Comparison of ENCODE assay signal across 20 cellular contexts in the genomic region with DNA sequence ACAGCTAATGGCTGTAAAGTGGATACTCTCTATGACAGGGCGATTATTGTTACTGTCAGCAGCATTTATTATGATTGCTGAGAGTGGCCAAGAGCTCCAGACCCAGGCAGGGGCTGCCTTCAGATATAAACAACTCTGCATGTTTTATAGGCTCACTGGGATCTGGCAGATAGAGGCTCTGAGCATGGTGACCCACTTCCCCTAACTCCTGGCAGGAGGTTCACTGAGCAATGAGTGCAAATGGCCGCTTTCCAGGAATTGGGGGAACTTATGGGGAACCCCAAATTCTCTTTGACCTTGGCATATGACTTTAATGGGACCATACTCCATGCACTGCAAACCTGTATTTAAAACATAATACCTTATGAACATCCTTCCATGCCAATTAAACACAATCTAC. TPM values are rescaled to one million over a fixed set of nuclear protein-coding genes. Genes with fewer than 3 reads are reported as not detected.
DNase-seq lines count a peak whose midpoint lies in the region; ATAC-seq and TF ChIP-seq lines count a peak whose summit lies in the region.
"Had no signal": no experiment of that assay in that cellular context is flagged by ENCODE, and none has a peak within 500 bp of the region (broad histone marks: within the 10 kb centered on the region; RNA-seq: fewer than 3 reads in every experiment).

No MANE protein-coding gene starts in this region.

- H3K4me1 ChIP-seq in endodermal cell (ENCODE audit: control insufficient read depth, insufficient read depth, low read length) (peaks cover 2% of the 10 kb centered on the region), transverse colon (no peaks in the 10 kb centered on the region)
- H3K4me1 ChIP-seq: A549, Caco-2 had no signal

- no peak overlapping the region for H3K9ac ChIP-seq in endodermal cell (ENCODE audit: extremely low read depth, low read length, poor library complexity, severe bottlenecking)
- H3K9ac ChIP-seq: KMS-11 had no signal

- no peaks in the 10 kb centered on the region for H3K36me3 Mint-ChIP-seq in activated T-cell treated with anti-CD3 and anti-CD28 coated beads, Interleukin-2, amount 50 U/mL, for 72 hours (ENCODE audit: insufficient read depth in 2 of 2)
- H3K36me3 Mint-ChIP-seq in activated T-cell treated with anti-CD3 and anti-CD28 coated beads, Interleukin-2, amount 50 U/mL, for 4 hours (ENCODE audit: insufficient read depth), result no peaks in the 10 kb centered on the region
- no peaks in the 10 kb centered on the region for H3K36me3 Mint-ChIP-seq in endodermal cell (ENCODE audit: low read depth)

- DNase-seq in activated T-cell treated with anti-CD3 and anti-CD28 coated beads, Interleukin-2, amount 50 U/mL, for 72 hours, result no peak
- DNase-seq in activated T-cell treated with anti-CD3 and anti-CD28 coated beads, Interleukin-2, amount 50 U/mL, for 4 hours, result no peak
- DNase-seq in NCI-H2227 treated with DMSO at 0.1 percent for 48 hours (lab: John Stamatoyannopoulos, UW) (peak; percentile 7), endodermal cell (peak; percentile 17), transverse colon (peak; percentile 2), dorsolateral prefrontal cortex (no peak), T-helper 2 cell (no peak)
- DNase-seq: Caco-2; CD4-positive, alpha-beta T cell; H9; NCI-H1417 treated with DMSO at 0.1 percent for 48 hours; NCI-H187 treated with DMSO at 0.1 percent for 48 hours; NCI-H2171 treated with DMSO at 0.1 percent for 48 hours; NCI-H510A; NCI-H748 treated with DMSO at 0.1 percent for 48 hours; OCI-M1; SHP77 treated with DMSO at 0.1 percent for 48 hours had no signal

- in situ Hi-C loops in transverse colon (cut with MboI; ENCODE audit: low pct_ligation_motif_present in 1 of 4, low pct_unique_long_range_greater_than_20kb in 1 of 4, low sequenced_read_pairs in 3 of 4), result no loop called here

- H3K27me3 Mint-ChIP-seq in activated T-cell treated with anti-CD3 and anti-CD28 coated beads, Interleukin-2, amount 50 U/mL, for 72 hours (ENCODE audit: low read depth), result peaks cover 5% of the 10 kb centered on the region
- peaks cover 17% of the 10 kb centered on the region for H3K27me3 Mint-ChIP-seq in activated T-cell treated with anti-CD3 and anti-CD28 coated beads, Interleukin-2, amount 50 U/mL, for 4 hours (ENCODE audit: low read depth)
- H3K27me3 Mint-ChIP-seq in endodermal cell (ENCODE audit: insufficient read depth), result peaks cover 9% of the 10 kb centered on the region

- peak overlapping the region; percentile 41 for H3K27ac Mint-ChIP-seq in activated T-cell treated with anti-CD3 and anti-CD28 coated beads, Interleukin-2, amount 50 U/mL, for 72 hours
- H3K27ac Mint-ChIP-seq in endodermal cell, result no peak overlapping the region
- H3K27ac Mint-ChIP-seq: CD4-positive, alpha-beta T cell; H9 had no signal

- no peak overlapping the region for H3K4me3 Mint-ChIP-seq in activated T-cell treated with anti-CD3 and anti-CD28 coated beads, Interleukin-2, amount 50 U/mL, for 72 hours
- no peak overlapping the region for H3K4me3 Mint-ChIP-seq in activated T-cell treated with anti-CD3 and anti-CD28 coated beads, Interleukin-2, amount 50 U/mL, for 4 hours
- H3K4me3 Mint-ChIP-seq in endodermal cell, result no peak overlapping the region
- H3K4me3 Mint-ChIP-seq: CD4-positive, alpha-beta T cell; H9 had no signal

- H3K4me3 ChIP-seq in endodermal cell (ENCODE audit: low read length) (no peak overlapping the region), transverse colon (no peak overlapping the region), dorsolateral prefrontal cortex (no peak overlapping the region)
- H3K4me3 ChIP-seq: A549 had no signal

- ATAC-seq in activated T-cell treated with anti-CD3 and anti-CD28 coated beads, Interleukin-2, amount 50 U/mL, for 72 hours (replicated peaks in 1 of 2), result no peak
- ATAC-seq in activated T-cell treated with anti-CD3 and anti-CD28 coated beads, Interleukin-2, amount 50 U/mL, for 4 hours, result no peak
- ATAC-seq: A549 had no signal

- no peaks in the 10 kb centered on the region for H3K9me3 ChIP-seq in endodermal cell (ENCODE audit: control insufficient read depth, low read length)
- no peaks in the 10 kb centered on the region for H3K9me3 ChIP-seq in transverse colon
- H3K9me3 ChIP-seq: A549, Caco-2 had no signal

- H3K27ac ChIP-seq in endodermal cell (ENCODE audit: low read depth, low read length) (no peak overlapping the region), transverse colon (no peak overlapping the region), dorsolateral prefrontal cortex (no peak overlapping the region)
- H3K27ac ChIP-seq: A549, HL-60, KMS-11 had no signal

- no peak for TF ChIP-seq EP300 in transverse colon (IDR thresholded peaks at IDR 0.05; ENCODE audit: low read depth)

- intact Hi-C loops in transverse colon (cut with DNase I; ENCODE audit: low total_unique reads) (no loop called here), dorsolateral prefrontal cortex (cut with DNase I) (no loop called here)

- H3K36me3 ChIP-seq in endodermal cell (ENCODE audit: control insufficient read depth, insufficient read depth, low read length), result no peaks in the 10 kb centered on the region
- H3K36me3 ChIP-seq in transverse colon, result no peaks in the 10 kb centered on the region

- TF ChIP-seq POLR2A in transverse colon (IDR thresholded peaks at IDR 0.05), result no peak

- TF ChIP-seq CTCF in endodermal cell (conservative IDR thresholded peaks at IDR 0.05) (no peak), transverse colon (IDR thresholded peaks at IDR 0.05) (no peak), dorsolateral prefrontal cortex (IDR thresholded peaks at IDR 0.05 in 54 of 56, conservative IDR thresholded peaks at IDR 0.05 in 2 of 56; ENCODE audit: low read depth in 1 of 56, partially characterized antibody in 56 of 56) (no peak)

- H3K4me1 Mint-ChIP-seq in activated T-cell treated with anti-CD3 and anti-CD28 coated beads, Interleukin-2, amount 50 U/mL, for 72 hours (ENCODE audit: low read depth), result no peaks in the 10 kb centered on the region
- no peaks in the 10 kb centered on the region for H3K4me1 Mint-ChIP-seq in activated T-cell treated with anti-CD3 and anti-CD28 coated beads, Interleukin-2, amount 50 U/mL, for 4 hours (ENCODE audit: low read depth)
- H3K4me1 Mint-ChIP-seq in endodermal cell, result peaks cover 5% of the 10 kb centered on the region

- whole genome bisulfite sequencing in endodermal cell (ENCODE audit: insufficient coverage in 1 of 2, insufficient read length in 1 of 2), 2 experiments, result 87 to 100% methylated on average over 2 of the region's 2 CpGs
- WGBS in transverse colon (ENCODE audit: low coverage in 1 of 2), 2 donors, result 51% methylated on average over 2 of the region's 2 CpGs; no CpG with 5 or more reads in 1 of the 2 donors

- no peaks in the 10 kb centered on the region for H3K9me3 Mint-ChIP-seq in activated T-cell treated with anti-CD3 and anti-CD28 coated beads, Interleukin-2, amount 50 U/mL, for 72 hours
- no peaks in the 10 kb centered on the region for H3K9me3 Mint-ChIP-seq in activated T-cell treated with anti-CD3 and anti-CD28 coated beads, Interleukin-2, amount 50 U/mL, for 4 hours
- H3K9me3 Mint-ChIP-seq in endodermal cell, result no peaks in the 10 kb centered on the region
- H3K9me3 Mint-ChIP-seq: CD4-positive, alpha-beta T cell; H9 had no signal

- H3K27me3 ChIP-seq in endodermal cell (ENCODE audit: control insufficient read depth, insufficient read depth, low read length, poor library complexity, severe bottlenecking) (no peaks in the 10 kb centered on the region), transverse colon (peaks cover 4% of the 10 kb centered on the region), dorsolateral prefrontal cortex (no peaks in the 10 kb centered on the region)

RNA-seq across cellular contexts. Expression of gene SCN5A, which starts 59.0 kb away (rescaled TPM):
- under 1 TPM in 1 of 2 donors, not detected in 1; 0.05 TPM for total RNA-seq in activated T-cell treated with anti-CD3 and anti-CD28 coated beads, Interleukin-2, amount 50 U/mL, for 72 hours
- not detected for total RNA-seq in activated T-cell treated with anti-CD3 and anti-CD28 coated beads, Interleukin-2, amount 50 U/mL, for 4 hours
- total RNA-seq in endodermal cell (1 to 10 TPM; 4.5 to 5.6 TPM), transverse colon (under 1 TPM in 2 of 4 donors, not detected in 2; 0.16 to 0.27 TPM), dorsolateral prefrontal cortex (1 to 10 TPM in 99 of 120 experiments, under 1 TPM in 21; 0.21 to 6.8 (median 1.8) TPM)
- polyA plus RNA-seq in endodermal cell (2013, experiment 1 of 2), result 0.85 TPM
- 0.66 TPM for polyA plus RNA-seq in endodermal cell (2013, experiment 2 of 2)

Comparison
In these comparisons a context has a peak if more than half of its experiments do, and no peak if none do; other contexts are left out.
1. DNase-seq: peak in NCI-H2227 treated with DMSO at 0.1 percent for 48 hours (single experiment), endodermal cell (single experiment) and transverse colon (single experiment); none in activated T-cell treated with anti-CD3 and anti-CD28 coated beads, Interleukin-2, amount 50 U/mL, for 72 hours (0 of 2), activated T-cell treated with anti-CD3 and anti-CD28 coated beads, Interleukin-2, amount 50 U/mL, for 4 hours (single experiment), dorsolateral prefrontal cortex (0 of 10) and T-helper 2 cell (0 of 5).